Comparison of ENCODE assay signal across 13 cellular contexts in genomic region chr22:19066531-19067271, GRCh38. TPM values are rescaled to one million over a fixed set of nuclear protein-coding genes. Genes with fewer than 3 reads are reported as not detected.
DNase-seq lines count a peak whose midpoint lies in the region; ATAC-seq and TF ChIP-seq lines count a peak whose summit lies in the region.
"Had no signal": no experiment of that assay in that cellular context is flagged by ENCODE, and none has a peak within 500 bp of the region (broad histone marks: within the 10 kb centered on the region; RNA-seq: fewer than 3 reads in every experiment).

No MANE protein-coding gene starts in this region.

- no peaks in the 10 kb centered on the region for H4K20me1 ChIP-seq in GM23248 (ENCODE audit: insufficient read depth)

- no peak overlapping the region for H3K4me2 ChIP-seq in GM23248 (ENCODE audit: unreplicated experiment)

- H3F3A ChIP-seq in GM23248 (ENCODE audit: insufficient read depth): 0 out of 2 replicates have a peak, but pooled peaks cover 3% of the 10 kb centered on the region

- no peak for TF ChIP-seq EP300 in sigmoid colon (IDR thresholded peaks at IDR 0.05)

- H3K27ac Mint-ChIP-seq in natural killer cell: no peak overlapping the region
- H3K27ac Mint-ChIP-seq: mesothelial cell of epicardium had no signal

- H3K36me3 ChIP-seq in GM23248 (ENCODE audit: low read depth): no peaks in the 10 kb centered on the region
- peaks cover 59% of the 10 kb centered on the region for H3K36me3 ChIP-seq in adipocyte (ENCODE audit: control insufficient read depth, insufficient read depth, low read length, severe bottlenecking)
- H3K36me3 ChIP-seq in sigmoid colon: peaks cover 20 to 83% (median 32%) of the 10 kb centered on the region in 4 donors

- peaks cover 5 to 6% of the 10 kb centered on the region in 2 donors for H3K4me1 Mint-ChIP-seq in natural killer cell
- H3K4me1 Mint-ChIP-seq: mesothelial cell of epicardium had no signal

- in situ Hi-C loops in GM23248 (cut with MboI): no loop called here
- in situ Hi-C loops in GM13977 (cut with MboI; ENCODE audit: low pct_unique_long_range_greater_than_20kb, low sequenced_read_pairs, unreplicated experiment): no loop called here

- WGBS in GM23248 (ENCODE audit: low coverage in 1 of 2, low lambda C conversion rate in 2 of 2, missing lambda C conversion rate in 2 of 2), 2 experiments: 88 to 89% methylated on average over 11 of the region's 11 CpGs
- WGBS in sigmoid colon, 2 donors: 97 to 98% methylated on average over 11 of the region's 11 CpGs

- ATAC-seq in natural killer cell (no peak), sciatic nerve (no peak)

- no peaks in the 10 kb centered on the region for H3K36me3 Mint-ChIP-seq in natural killer cell

- peaks cover 21% of the 10 kb centered on the region; the same call in 1 of the 2 replicates for H3K79me2 ChIP-seq in GM23248 (ENCODE audit: insufficient read depth)

- H3K4me3 Mint-ChIP-seq in natural killer cell: no peak overlapping the region
- H3K4me3 Mint-ChIP-seq: mesothelial cell of epicardium had no signal

- TF ChIP-seq CTCF in fibroblast of the aortic adventitia (IDR thresholded peaks at IDR 0.05; ENCODE audit: insufficient read depth, low read length) (no peak), sigmoid colon (IDR thresholded peaks at IDR 0.05) (no peak), natural killer cell (IDR thresholded peaks at IDR 0.05) (no peak), GM13977 (IDR thresholded peaks at IDR 0.05; ENCODE audit: extremely low read depth, insufficient read depth, missing control alignments) (no peak)

- DNase-seq in GM23248: peak; percentile 89
- DNase-seq in adipocyte (ENCODE audit: low read depth): peak; percentile 53
- peak; percentile 57 for DNase-seq in fibroblast of the aortic adventitia (ENCODE audit: low read depth)
- peak; percentile 61 for DNase-seq in sigmoid colon
- DNase-seq in natural killer cell: no peak
- no peak for DNase-seq in NCI-H2196 (lab: John Stamatoyannopoulos, UW; ENCODE audit: unreplicated experiment)
- DNase-seq in GM13977 (ENCODE audit: low spot score): no peak
- DNase-seq in sciatic nerve (ENCODE audit: low spot score): no peak
- DNase-seq: NCI-H524, substantia nigra, WERI-Rb-1 had no signal

- H3K9me3 Mint-ChIP-seq in natural killer cell: no peaks in the 10 kb centered on the region
- H3K9me3 Mint-ChIP-seq: mesothelial cell of epicardium had no signal

- H3K9ac ChIP-seq in GM23248 (no peak overlapping the region), adipocyte (ENCODE audit: low read length) (no peak overlapping the region)

- H3K4me3 ChIP-seq in GM23248 (no peak overlapping the region), adipocyte (ENCODE audit: low read length) (no peak overlapping the region), fibroblast of the aortic adventitia (ENCODE audit: low read depth, low read length) (no peak overlapping the region), sigmoid colon (no peak overlapping the region)
- H3K4me3 ChIP-seq: SJSA1 had no signal

- H3K9me3 ChIP-seq in GM23248 (ENCODE audit: low read depth): no peaks in the 10 kb centered on the region
- no peaks in the 10 kb centered on the region for H3K9me3 ChIP-seq in adipocyte (ENCODE audit: control insufficient read depth, low read length)
- no peaks in the 10 kb centered on the region for H3K9me3 ChIP-seq in sigmoid colon
- H3K9me3 ChIP-seq: SJSA1 had no signal

- no peaks in the 10 kb centered on the region for H3K9me2 ChIP-seq in GM23248 (ENCODE audit: insufficient read depth)

- H3K27ac ChIP-seq in GM23248 (0 out of 2 replicates have a peak overlapping the region, but pooled peaks have one; percentile 12), sigmoid colon (no peak overlapping the region)
- H3K27ac ChIP-seq: SJSA1, WERI-Rb-1 had no signal

- no peaks in the 10 kb centered on the region for H3K27me3 Mint-ChIP-seq in natural killer cell (ENCODE audit: low read depth in 2 of 2)

- intact Hi-C loops in sigmoid colon (cut with DNase I) (no loop called here), natural killer cell (cut with micrococcal nuclease) (no loop called here), sciatic nerve (cut with DNase I) (no loop called here)

- peaks cover 9% of the 10 kb centered on the region for H3K4me1 ChIP-seq in GM23248 (ENCODE audit: insufficient read depth)
- H3K4me1 ChIP-seq in adipocyte (ENCODE audit: control insufficient read depth, insufficient read depth, low read length): peaks cover 30% of the 10 kb centered on the region
- peaks cover 0 to 8% (median 2%) of the 10 kb centered on the region in 4 donors for H3K4me1 ChIP-seq in sigmoid colon

- no peak overlapping the region for H2AFZ ChIP-seq in GM23248

- TF ChIP-seq POLR2A in sigmoid colon (IDR thresholded peaks at IDR 0.05): no peak

- H3K27me3 ChIP-seq in GM23248 (replicated peaks; ENCODE audit: insufficient read depth): no peaks in the 10 kb centered on the region
- H3K27me3 ChIP-seq in adipocyte (replicated peaks; ENCODE audit: control insufficient read depth, insufficient read depth, low read length): no peaks in the 10 kb centered on the region
- no peaks in the 10 kb centered on the region for H3K27me3 ChIP-seq in sigmoid colon
- H3K27me3 ChIP-seq: SJSA1 had no signal

RNA-seq across cellular contexts. Expression of gene DGCR2, which starts 55.5 kb away (rescaled TPM):
- total RNA-seq in GM23248 (2014; rRNA removed; shearing (Covaris generic)): 42.7 and 43.6 TPM in 2 replicates
- polyA plus RNA-seq in GM23248 (2016; fragmentation: Nextera tagmentation; extraction: Ambion mirVana): 25.6 and 27.1 TPM in 2 replicates
- 29.2 and 42.7 TPM in 2 replicates for total RNA-seq in fibroblast of the aortic adventitia (ENCODE audit: low replicate concordance)
- total RNA-seq in sigmoid colon: 10 to 100 TPM; 25.5 to 36.8 (median 32.7) TPM
- polyA plus RNA-seq in sigmoid colon: 10 to 100 TPM in 2 of 3 donors, 1 to 10 TPM in 1; 7.2 to 68.7 (median 11.8) TPM
- 10 to 100 TPM; 27.5 to 44.1 (median 41.3) TPM for total RNA-seq in natural killer cell
- total RNA-seq in sciatic nerve: 37.2 TPM

Comparison
In these comparisons a context has a peak if more than half of its experiments do, and no peak if none do; other contexts are left out.
1. DNase-seq: peak in GM23248 (single experiment), adipocyte (single experiment), fibroblast of the aortic adventitia (single experiment) and sigmoid colon (single experiment); none in natural killer cell (single experiment), NCI-H2196 (single experiment), GM13977 (single experiment) and sciatic nerve (single experiment).